26 cellular contexts compared by ENCODE assay signal in genomic region chrX:46318551-46318950, GRCh38.
"Had no signal": no experiment of that assay in that cellular context is flagged by ENCODE, and none has a peak within 500 bp of the region (broad histone marks: within the 10 kb centered on the region; RNA-seq: fewer than 3 reads in every experiment).

No MANE protein-coding gene starts in this region.

- DNase-seq: cortex of kidney; effector CD4-positive, alpha-beta T cell; foreskin fibroblast; gastrocnemius medialis; head of caudate nucleus; kidney; mucosa of descending colon; naive B cell; psoas muscle; right cardiac atrium; spleen; stimulated activated CD4-positive, alpha-beta T cell treated with anti-CD3 and anti-CD28 coated beads, Interleukin-4, amount 100 ng/mL, for 4 hours; stimulated activated naive CD8-positive, alpha-beta T cell treated with anti-CD3 and anti-CD28 coated beads, Interleukin-15, Interleukin-2, amounts not matched to agents 100 U/mL and 50 U/mL, for 24 hours; substantia nigra; upper lobe of right lung; uterus had no signal

- H3K4me1 ChIP-seq: gastrocnemius medialis, neural progenitor cell, parathyroid adenoma, psoas muscle, spleen, tibial nerve, upper lobe of right lung, uterus had no signal

- H3K36me3 ChIP-seq: gastrocnemius medialis, neural progenitor cell, spleen, thoracic aorta, tibial nerve, upper lobe of right lung, uterus had no signal

- H3K27ac ChIP-seq: gastrocnemius medialis, neural progenitor cell, parathyroid adenoma, psoas muscle, skin epidermis, spleen, thoracic aorta, tibial nerve, upper lobe of right lung, uterus had no signal

- FAIRE-seq: kidney had no signal

- H3K27me3 ChIP-seq: gastrocnemius medialis, neural progenitor cell, upper lobe of right lung had no signal

- H3K9me3 ChIP-seq: gastrocnemius medialis, mucosa of descending colon, psoas muscle, spleen, thoracic aorta, tibial nerve, upper lobe of right lung, uterus had no signal

- H3K27ac Mint-ChIP-seq: memory B cell; naive B cell; natural killer cell treated with Interleukin-12 subunit alpha and Interleukin-12 subunit beta and Interleukin-15 and Interleukin-18, amount 100 ng/mL, for 72 hours; neural progenitor cell; stimulated activated memory B cell treated with anti-CD40 and anti-IgM and Interleukin-4, amounts not matched to agents 10 μg/mL and 1 μg/mL and 100 μg/mL, for 72 hours had no signal

- H3K4me3 ChIP-seq: gastrocnemius medialis, lung, mucosa of descending colon, neural progenitor cell, psoas muscle, skin epidermis, spleen, thoracic aorta, tibial nerve, upper lobe of right lung, uterus had no signal

- H3K4me2 ChIP-seq: neural progenitor cell had no signal

- H3K9me3 Mint-ChIP-seq: memory B cell; natural killer cell treated with Interleukin-12 subunit alpha and Interleukin-12 subunit beta and Interleukin-15 and Interleukin-18, amount 100 ng/mL, for 72 hours; stimulated activated memory B cell treated with anti-CD40 and anti-IgM and Interleukin-4, amounts not matched to agents 10 μg/mL and 1 μg/mL and 100 μg/mL, for 72 hours had no signal

- H3K4me1 Mint-ChIP-seq: memory B cell; naive B cell; neural progenitor cell; stimulated activated memory B cell treated with anti-CD40 and anti-IgM and Interleukin-4, amounts not matched to agents 10 μg/mL and 1 μg/mL and 100 μg/mL, for 72 hours had no signal

- H3K36me3 Mint-ChIP-seq: memory B cell; naive B cell; natural killer cell treated with Interleukin-12 subunit alpha and Interleukin-12 subunit beta and Interleukin-15 and Interleukin-18, amount 100 ng/mL, for 72 hours; stimulated activated memory B cell treated with anti-CD40 and anti-IgM and Interleukin-4, amounts not matched to agents 10 μg/mL and 1 μg/mL and 100 μg/mL, for 72 hours had no signal

- ATAC-seq: gastrocnemius medialis; left lobe of liver; mucosa of descending colon; natural killer cell treated with Interleukin-12 subunit alpha and Interleukin-12 subunit beta and Interleukin-15 and Interleukin-18, amount 100 ng/mL, for 72 hours; psoas muscle; right cardiac atrium; stimulated activated memory B cell treated with anti-CD40 and anti-IgM and Interleukin-4, amounts not matched to agents 10 μg/mL and 1 μg/mL and 100 μg/mL, for 72 hours; stimulated activated naive CD8-positive, alpha-beta T cell treated with anti-CD3 and anti-CD28 coated beads, Interleukin-15, Interleukin-2, amounts not matched to agents 100 U/mL and 50 U/mL, for 24 hours; upper lobe of right lung had no signal

- H3K4me3 Mint-ChIP-seq: memory B cell; naive B cell; natural killer cell treated with Interleukin-12 subunit alpha and Interleukin-12 subunit beta and Interleukin-15 and Interleukin-18, amount 100 ng/mL, for 72 hours; neural progenitor cell; stimulated activated memory B cell treated with anti-CD40 and anti-IgM and Interleukin-4, amounts not matched to agents 10 μg/mL and 1 μg/mL and 100 μg/mL, for 72 hours had no signal
